40 cellular contexts compared by ENCODE assay signal in genomic region chrX:81577028-81577427, GRCh38.
"Had no signal": no experiment of that assay in that cellular context is flagged by ENCODE, and none has a peak within 500 bp of the region (broad histone marks: within the 10 kb centered on the region; RNA-seq: fewer than 3 reads in every experiment).

No MANE protein-coding gene starts in this region.

- H3K36me3 Mint-ChIP-seq: activated naive CD4-positive, alpha-beta T cell treated with anti-CD3 and anti-CD28 coated beads, Interleukin-2, amount 10 ng/mL, durations not matched to agents 7 days and 5 days; activated naive CD4-positive, alpha-beta T cell treated with anti-CD3 and anti-CD28 coated beads, Interleukin-2, amount 50 U/mL, for 24 hours; activated naive CD4-positive, alpha-beta T cell treated with anti-CD3 and anti-CD28 coated beads, Interleukin-2, amount 50 U/mL, for 72 hours; activated naive CD8-positive, alpha-beta T cell; activated naive CD8-positive, alpha-beta T cell treated with anti-CD3 and anti-CD28 coated beads for 36 hours; activated naive CD8-positive, alpha-beta T cell treated with anti-CD3 and anti-CD28 coated beads, Interleukin-2, amount 10 ng/mL, durations not matched to agents 7 days and 5 days; brain had no signal

- H3K9me3 Mint-ChIP-seq: activated naive CD4-positive, alpha-beta T cell treated with anti-CD3 and anti-CD28 coated beads for 36 hours; activated naive CD4-positive, alpha-beta T cell treated with anti-CD3 and anti-CD28 coated beads, Interleukin-2, amount 50 U/mL, for 24 hours; activated naive CD8-positive, alpha-beta T cell treated with anti-CD3 and anti-CD28 coated beads for 36 hours; activated naive CD8-positive, alpha-beta T cell treated with anti-CD3 and anti-CD28 coated beads, Interleukin-2, amount 10 ng/mL, durations not matched to agents 7 days and 5 days; activated T-cell treated with anti-CD3 and anti-CD28 coated beads, Interleukin-2, amount 50 U/mL, for 24 hours; activated T-cell treated with anti-CD3 and anti-CD28 coated beads, Interleukin-2, amount 50 U/mL, for 4 hours; activated T-helper 1 cell treated with anti-CD3 and anti-CD28 coated beads, Interleukin-12 subunit alpha, Interleukin-12 subunit beta, Interleukin-2, Interleukin-4 antibody, amounts not matched to agents 30 ng/mL and 10 ng/mL and 1 ng/mL, durations not matched to agents 14 hours and 24 hours and 36 hours; activated T-helper 17 cell treated with anti-CD3 and anti-CD28 coated beads, Interleukin-2, amount 50 U/mL, for 72 hours; central memory CD8-positive, alpha-beta T cell had no signal

- H3K36me3 ChIP-seq: adrenal gland, ascending aorta, brain microvascular endothelial cell, breast epithelium, cardiac muscle cell had no signal

- H3K9me3 ChIP-seq: adrenal gland, ascending aorta, body of pancreas, breast epithelium had no signal

- H3K27ac Mint-ChIP-seq: activated naive CD4-positive, alpha-beta T cell treated with anti-CD3 and anti-CD28 coated beads for 36 hours; activated naive CD4-positive, alpha-beta T cell treated with anti-CD3 and anti-CD28 coated beads, Interleukin-2, amount 10 ng/mL, durations not matched to agents 7 days and 5 days; activated naive CD4-positive, alpha-beta T cell treated with anti-CD3 and anti-CD28 coated beads, Interleukin-2, amount 50 U/mL, for 24 hours; activated naive CD4-positive, alpha-beta T cell treated with anti-CD3 and anti-CD28 coated beads, Interleukin-2, amount 50 U/mL, for 72 hours; activated naive CD8-positive, alpha-beta T cell; activated naive CD8-positive, alpha-beta T cell treated with anti-CD3 and anti-CD28 coated beads for 36 hours; activated naive CD8-positive, alpha-beta T cell treated with anti-CD3 and anti-CD28 coated beads, Interleukin-2, amount 10 ng/mL, durations not matched to agents 7 days and 5 days; activated naive CD8-positive, alpha-beta T cell treated with anti-CD3 and anti-CD28 coated beads, Interleukin-2, amount 50 U/mL, for 24 hours; activated T-cell treated with anti-CD3 and anti-CD28 coated beads, Interleukin-2, amount 50 U/mL, for 24 hours; activated T-cell treated with anti-CD3 and anti-CD28 coated beads, Interleukin-2, amount 50 U/mL, for 72 hours; activated T-helper 1 cell treated with anti-CD3 and anti-CD28 coated beads, Interleukin-12 subunit alpha, Interleukin-12 subunit beta, Interleukin-2, Interleukin-4 antibody, amounts not matched to agents 30 ng/mL and 10 ng/mL and 1 ng/mL, durations not matched to agents 14 hours and 24 hours and 36 hours; activated T-helper 17 cell treated with anti-CD3 and anti-CD28 coated beads, Interleukin-2, amount 50 U/mL, for 72 hours; activated T-helper 2 cell treated with anti-CD3 and anti-CD28 coated beads, Interferon-gamma antibody, Interleukin-2, Interleukin-4, amounts not matched to agents 10 μg/mL and 5 μg/mL and 100 μg/mL, durations not matched to agents 14 hours and 24 hours and 36 hours; brain had no signal

- H3K4me3 Mint-ChIP-seq: activated naive CD4-positive, alpha-beta T cell treated with anti-CD3 and anti-CD28 coated beads for 36 hours; activated naive CD4-positive, alpha-beta T cell treated with anti-CD3 and anti-CD28 coated beads, Interleukin-2, amount 10 ng/mL, durations not matched to agents 7 days and 5 days; activated naive CD4-positive, alpha-beta T cell treated with anti-CD3 and anti-CD28 coated beads, Interleukin-2, amount 50 U/mL, for 24 hours; activated naive CD8-positive, alpha-beta T cell; activated naive CD8-positive, alpha-beta T cell treated with anti-CD3 and anti-CD28 coated beads for 36 hours; activated naive CD8-positive, alpha-beta T cell treated with anti-CD3 and anti-CD28 coated beads, Interleukin-2, amount 10 ng/mL, durations not matched to agents 7 days and 5 days; activated naive CD8-positive, alpha-beta T cell treated with anti-CD3 and anti-CD28 coated beads, Interleukin-2, amount 50 U/mL, for 24 hours; activated T-cell treated with anti-CD3 and anti-CD28 coated beads, Interleukin-2, amount 50 U/mL, for 24 hours; activated T-cell treated with anti-CD3 and anti-CD28 coated beads, Interleukin-2, amount 50 U/mL, for 4 hours; activated T-cell treated with anti-CD3 and anti-CD28 coated beads, Interleukin-2, amount 50 U/mL, for 72 hours; activated T-helper 1 cell treated with anti-CD3 and anti-CD28 coated beads, Interleukin-12 subunit alpha, Interleukin-12 subunit beta, Interleukin-2, Interleukin-4 antibody, amounts not matched to agents 30 ng/mL and 10 ng/mL and 1 ng/mL, durations not matched to agents 14 hours and 24 hours and 36 hours; activated T-helper 17 cell treated with anti-CD3 and anti-CD28 coated beads, Interleukin-2, amount 50 U/mL, for 72 hours; brain; central memory CD8-positive, alpha-beta T cell had no signal

- ATAC-seq: activated naive CD4-positive, alpha-beta T cell treated with anti-CD3 and anti-CD28 coated beads, Interleukin-2, amount 50 U/mL, for 72 hours; activated naive CD8-positive, alpha-beta T cell treated with anti-CD3 and anti-CD28 coated beads, Interleukin-2, amount 50 U/mL, for 24 hours; activated T-cell treated with anti-CD3 and anti-CD28 coated beads, Interleukin-2, amount 50 U/mL, for 4 hours; activated T-cell treated with anti-CD3 and anti-CD28 coated beads, Interleukin-2, amount 50 U/mL, for 72 hours; activated T-helper 17 cell treated with anti-CD3 and anti-CD28 coated beads, Interleukin-2, amount 50 U/mL, for 72 hours; body of pancreas had no signal

- DNase-seq: activated effector memory CD4-positive, alpha-beta T cell treated with anti-CD3 and anti-CD28 coated beads, Interleukin-2, amount 50 U/mL, for 16 hours; activated effector memory CD4-positive, alpha-beta T cell treated with Interleukin-2 at 50 U/mL for 16 hours; activated gamma-delta T cell; activated gamma-delta T cell treated with Interleukin-2 at 50 U/mL for 16 hours; activated naive CD4-positive, alpha-beta T cell; activated naive CD4-positive, alpha-beta T cell treated with anti-CD3 and anti-CD28 coated beads for 36 hours; activated naive CD4-positive, alpha-beta T cell treated with anti-CD3 and anti-CD28 coated beads, Interleukin-2, amount 10 ng/mL, durations not matched to agents 7 days and 5 days; activated naive CD4-positive, alpha-beta T cell treated with anti-CD3 and anti-CD28 coated beads, Interleukin-2, amount 50 U/mL, for 16 hours; activated naive CD4-positive, alpha-beta T cell treated with Interleukin-2 at 50 U/mL for 16 hours; activated naive CD8-positive, alpha-beta T cell treated with anti-CD3 and anti-CD28 coated beads for 36 hours; activated naive CD8-positive, alpha-beta T cell treated with anti-CD3 and anti-CD28 coated beads, Interleukin-2, amount 10 ng/mL, durations not matched to agents 7 days and 5 days; activated naive CD8-positive, alpha-beta T cell treated with anti-CD3 and anti-CD28 coated beads, Interleukin-2, amount 50 U/mL, for 24 hours; activated T-cell treated with anti-CD3 and anti-CD28 coated beads, Interleukin-2, amount 50 U/mL, for 1 hour; activated T-cell treated with anti-CD3 and anti-CD28 coated beads, Interleukin-2, amount 50 U/mL, for 24 hours; activated T-cell treated with anti-CD3 and anti-CD28 coated beads, Interleukin-2, amount 50 U/mL, for 4 hours; activated T-cell treated with anti-CD3 and anti-CD28 coated beads, Interleukin-2, amount 50 U/mL, for 48 hours; activated T-cell treated with anti-CD3 and anti-CD28 coated beads, Interleukin-2, amount 50 U/mL, for 72 hours; adrenal gland; amniotic stem cell; amygdala; anterior cingulate cortex; aorta; brain microvascular endothelial cell; caudate nucleus; central memory CD4-positive, alpha-beta T cell; cerebellar nuclear complex had no signal

- H3K4me3 ChIP-seq: adrenal gland, ascending aorta, body of pancreas, breast epithelium, cardiac muscle cell had no signal

- H3K27ac ChIP-seq: adrenal gland, ascending aorta, body of pancreas, brain microvascular endothelial cell, breast epithelium, cardiac muscle cell had no signal

- H3K4me1 ChIP-seq: adrenal gland, ascending aorta, body of pancreas, breast epithelium had no signal

- H3K4me1 Mint-ChIP-seq: activated naive CD4-positive, alpha-beta T cell treated with anti-CD3 and anti-CD28 coated beads, Interleukin-2, amount 10 ng/mL, durations not matched to agents 7 days and 5 days; activated naive CD4-positive, alpha-beta T cell treated with anti-CD3 and anti-CD28 coated beads, Interleukin-2, amount 50 U/mL, for 24 hours; activated naive CD8-positive, alpha-beta T cell treated with anti-CD3 and anti-CD28 coated beads for 36 hours; activated naive CD8-positive, alpha-beta T cell treated with anti-CD3 and anti-CD28 coated beads, Interleukin-2, amount 10 ng/mL, durations not matched to agents 7 days and 5 days; activated naive CD8-positive, alpha-beta T cell treated with anti-CD3 and anti-CD28 coated beads, Interleukin-2, amount 50 U/mL, for 24 hours; activated T-helper 17 cell treated with anti-CD3 and anti-CD28 coated beads, Interleukin-2, amount 50 U/mL, for 72 hours; brain; central memory CD8-positive, alpha-beta T cell had no signal

- FAIRE-seq: astrocyte, bronchial epithelial cell had no signal

- H3K27me3 Mint-ChIP-seq: activated naive CD4-positive, alpha-beta T cell treated with anti-CD3 and anti-CD28 coated beads, Interleukin-2, amount 10 ng/mL, durations not matched to agents 7 days and 5 days; activated naive CD4-positive, alpha-beta T cell treated with anti-CD3 and anti-CD28 coated beads, Interleukin-2, amount 50 U/mL, for 24 hours; activated naive CD8-positive, alpha-beta T cell; activated naive CD8-positive, alpha-beta T cell treated with anti-CD3 and anti-CD28 coated beads for 36 hours; activated naive CD8-positive, alpha-beta T cell treated with anti-CD3 and anti-CD28 coated beads, Interleukin-2, amount 10 ng/mL, durations not matched to agents 7 days and 5 days; activated naive CD8-positive, alpha-beta T cell treated with anti-CD3 and anti-CD28 coated beads, Interleukin-2, amount 50 U/mL, for 24 hours; activated T-helper 17 cell treated with anti-CD3 and anti-CD28 coated beads, Interleukin-2, amount 50 U/mL, for 72 hours; brain; central memory CD8-positive, alpha-beta T cell had no signal

- H3K27me3 ChIP-seq: adrenal gland, ascending aorta, body of pancreas, brain microvascular endothelial cell, cardiac muscle cell had no signal
